13 cellular contexts compared by ENCODE assay signal in genomic region chr7:96415293-96415940, GRCh38.
A peak's percentile ranks its signal among the peaks of the same experiment; 100 is the strongest.
DNase-seq lines count a peak whose midpoint lies in the region; ATAC-seq and TF ChIP-seq lines count a peak whose summit lies in the region.
"Had no signal": no experiment of that assay in that cellular context is flagged by ENCODE, and none has a peak within 500 bp of the region (broad histone marks: within the 10 kb centered on the region; RNA-seq: fewer than 3 reads in every experiment).

No MANE protein-coding gene starts in this region.

- no peaks in the 10 kb centered on the region for H3K9me3 Mint-ChIP-seq in Calu3 (ENCODE audit: low read depth, unreplicated experiment)
- no peaks in the 10 kb centered on the region for H3K9me3 Mint-ChIP-seq in effector memory CD8-positive, alpha-beta T cell
- H3K9me3 Mint-ChIP-seq: naive B cell had no signal

- H3K4me3 Mint-ChIP-seq in Calu3 (ENCODE audit: low read depth, unreplicated experiment), result no peak overlapping the region
- H3K4me3 Mint-ChIP-seq in effector memory CD8-positive, alpha-beta T cell, result no peak overlapping the region
- H3K4me3 Mint-ChIP-seq: B cell, naive B cell had no signal

- H3K4me3 ChIP-seq in neural cell (ENCODE audit: low read length), result no peak overlapping the region
- H3K4me3 ChIP-seq: esophagus muscularis mucosa, prostate gland, spleen had no signal

- H3K9ac ChIP-seq in neural cell (ENCODE audit: low read length), result no peak overlapping the region

- H3F3A ChIP-seq in neural cell (ENCODE audit: insufficient read depth, low read length, poor library complexity, severe bottlenecking), result no peaks in the 10 kb centered on the region

- no peaks in the 10 kb centered on the region for H3K9me2 ChIP-seq in neural cell (ENCODE audit: insufficient read depth, low read length)

- H3K27me3 ChIP-seq in neural cell (ENCODE audit: insufficient read depth, low read depth, low read length), result no peaks in the 10 kb centered on the region
- H3K27me3 ChIP-seq: esophagus muscularis mucosa, spleen had no signal

- H2AFZ ChIP-seq in neural cell (ENCODE audit: low read depth, low read length), result no peak overlapping the region

- DNase-seq in Calu3, result peak; percentile 55
- DNase-seq in NCI-H1048 (lab: John Stamatoyannopoulos, UW), result no peak
- no peak for DNase-seq in left colon
- DNase-seq in foreskin melanocyte, result no peak
- no peak for DNase-seq in effector memory CD8-positive, alpha-beta T cell
- DNase-seq: naive B cell, spleen had no signal

- TF ChIP-seq RAD21 in neural cell (conservative IDR thresholded peaks at IDR 0.05), result peak; percentile 33

- intact Hi-C loops in Calu3 (cut with micrococcal nuclease; ENCODE audit: unreplicated experiment), result loop anchor here (2.0 to 10.0 kb wide), 4 partner anchors 129 to 611 kb away; partner anchors contain the start of gene SEM1
- intact Hi-C loops in left colon (cut with DNase I, micrococcal nuclease), result no loop called here

- H3K79me2 ChIP-seq in neural cell (replicated peaks; ENCODE audit: insufficient read depth, low read length), result peaks cover 11% of the 10 kb centered on the region

- TF ChIP-seq EP300 in neural cell (conservative IDR thresholded peaks at IDR 0.05; ENCODE audit: poor library complexity, severe bottlenecking), result no peak

- ATAC-seq in left colon, result no peak
- ATAC-seq in effector memory CD8-positive, alpha-beta T cell (replicated peaks), result no peak

- no peak overlapping the region for H3K4me2 ChIP-seq in neural cell (ENCODE audit: low read length)

- H4K20me1 ChIP-seq in neural cell (ENCODE audit: insufficient read depth), result no peaks in the 10 kb centered on the region

- no peaks in the 10 kb centered on the region for H3K9me3 ChIP-seq in neural cell (ENCODE audit: low read length)
- H3K9me3 ChIP-seq: esophagus muscularis mucosa, prostate gland, spleen had no signal

- H3K27me3 Mint-ChIP-seq in Calu3 (ENCODE audit: unreplicated experiment), result no peaks in the 10 kb centered on the region
- H3K27me3 Mint-ChIP-seq in effector memory CD8-positive, alpha-beta T cell, result peaks cover 18% of the 10 kb centered on the region in 2 donors
- H3K27me3 Mint-ChIP-seq: naive B cell had no signal

- H3K4me1 Mint-ChIP-seq in Calu3 (ENCODE audit: low read depth, unreplicated experiment), result peaks cover 11% of the 10 kb centered on the region
- no peaks in the 10 kb centered on the region for H3K4me1 Mint-ChIP-seq in effector memory CD8-positive, alpha-beta T cell (ENCODE audit: low read depth in 2 of 2)
- H3K4me1 Mint-ChIP-seq: B cell had no signal

- BruUV-seq in Calu3 (replicated peaks; lab: Mats Ljungman, UMichigan), result no TSS peak

- H3K27ac ChIP-seq in VCaP (peak overlapping the region; percentile 33), neural cell (ENCODE audit: low read length) (no peak overlapping the region)
- H3K27ac ChIP-seq: esophagus muscularis mucosa, prostate gland, spleen had no signal

- H3K36me3 ChIP-seq in neural cell (ENCODE audit: insufficient read depth, low read length), result no peaks in the 10 kb centered on the region
- H3K36me3 ChIP-seq: esophagus muscularis mucosa, prostate gland, spleen had no signal

- no peak overlapping the region for H3K27ac Mint-ChIP-seq in Calu3 (ENCODE audit: unreplicated experiment)
- H3K27ac Mint-ChIP-seq in effector memory CD8-positive, alpha-beta T cell, result no peak overlapping the region
- H3K27ac Mint-ChIP-seq: B cell, naive B cell had no signal

- CTCF ChIA-PET in Calu3 (lab: Charles Lee), result interaction anchor here (0.6 kb wide), 1 partner anchor 317 kb away, joined by 3 read pairs; no protein-coding TSS in a partner anchor

- no peak for TF ChIP-seq CTCF in Calu3 (IDR thresholded peaks at IDR 0.05; ENCODE audit: unreplicated experiment)
- peak; percentile 10; the same call in 1 of the 2 replicates for TF ChIP-seq CTCF in LNCAP (IDR thresholded peaks at IDR 0.05)
- TF ChIP-seq CTCF in VCaP (conservative IDR thresholded peaks at IDR 0.05), result peak; percentile 69
- TF ChIP-seq CTCF in neural cell (IDR thresholded peaks at IDR 0.05; ENCODE audit: poor library complexity, severe bottlenecking), result peak; percentile 12

- H3K36me3 Mint-ChIP-seq in Calu3 (ENCODE audit: insufficient read depth, unreplicated experiment), result no peaks in the 10 kb centered on the region
- peaks cover 2% of the 10 kb centered on the region for H3K36me3 Mint-ChIP-seq in effector memory CD8-positive, alpha-beta T cell (ENCODE audit: insufficient read depth)
- H3K36me3 Mint-ChIP-seq: naive B cell had no signal

TF ChIP-seq in neural cell, 6 proteins besides CTCF, POLR2A, EP300 and RAD21:
- TF ChIP-seq POLR2AphosphoS5 (IDR thresholded peaks at IDR 0.05) (no peak), SMC3 (conservative IDR thresholded peaks at IDR 0.05; ENCODE audit: poor library complexity) (peak; percentile 51)
TF ChIP-seq in neural cell: peak in this region for 1.
